1 cellular context compared by ENCODE assay signal in the genomic region with DNA sequence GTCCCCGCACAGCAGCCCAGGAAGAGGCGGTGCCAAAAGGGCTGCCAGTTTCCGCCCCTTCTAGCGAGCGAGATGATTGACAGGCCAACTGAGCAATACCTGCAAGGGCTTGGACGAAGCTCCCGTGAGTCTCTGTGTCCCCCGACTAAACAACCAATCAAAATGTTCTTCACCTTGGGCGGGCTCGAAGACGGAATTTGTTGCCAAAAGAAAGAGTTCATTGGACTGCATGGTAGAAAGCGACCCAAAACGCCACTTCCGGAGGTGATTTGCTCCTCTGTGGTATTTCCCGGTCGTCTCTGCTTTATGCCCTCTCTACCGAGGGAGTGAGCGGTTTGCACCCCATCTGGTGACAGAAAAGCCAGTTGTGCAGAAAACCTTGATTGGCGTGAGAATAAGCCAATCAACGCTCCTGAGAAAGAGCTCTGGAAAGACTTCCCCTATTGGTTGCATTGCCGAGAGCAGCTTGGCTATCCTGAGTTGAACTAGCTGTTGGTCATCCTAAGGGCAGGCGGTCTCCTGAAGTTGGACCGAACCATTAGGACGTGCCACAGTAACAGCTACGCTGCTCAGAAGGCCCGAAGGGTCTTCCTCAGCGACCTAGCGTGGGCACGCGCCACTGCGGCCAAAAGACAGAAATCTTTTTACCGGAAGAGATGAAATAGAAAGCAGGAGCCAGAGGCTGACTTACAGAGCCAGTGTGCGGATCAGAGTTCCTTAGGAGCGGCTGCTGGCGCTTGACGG.
A peak's percentile ranks its signal among the peaks of the same experiment; 100 is the strongest.
TF ChIP-seq lines count a peak whose summit lies in the region.

No MANE protein-coding gene starts in this region.

TF ChIP-seq in HepG2, 621 proteins besides CTCF, POLR2A, EP300 and RAD21 (continued from another document and continues in another):
- TF ChIP-seq ZBTB34 (CRISPR knock-in tag; IDR thresholded peaks at IDR 0.05) (no peak), SP5 (CRISPR knock-in tag; IDR thresholded peaks at IDR 0.05; ENCODE audit: borderline replicate concordance, low read depth) (no peak), ZNF101 (CRISPR knock-in tag; IDR thresholded peaks at IDR 0.05; ENCODE audit: borderline replicate concordance, low read depth) (no peak), TBX3 (IDR thresholded peaks at IDR 0.05; ENCODE audit: borderline replicate concordance) (no peak), NONO (IDR thresholded peaks at IDR 0.05) (no peak), NONO (CRISPR knock-in tag; conservative IDR thresholded peaks at IDR 0.05) (peak; percentile 76; the same call in 1 of the 2 replicates), IRF2 (CRISPR knock-in tag; IDR thresholded peaks at IDR 0.05) (no peak), ZNF75D (CRISPR knock-in tag; IDR thresholded peaks at IDR 0.05; ENCODE audit: borderline replicate concordance) (no peak), ZNF556 (CRISPR knock-in tag; IDR thresholded peaks at IDR 0.05; ENCODE audit: borderline replicate concordance) (0 out of 2 replicates have a peak, but pooled peaks have one; percentile 5), NCOA5 (CRISPR knock-in tag; IDR thresholded peaks at IDR 0.05) (no peak), SOX13 (IDR thresholded peaks at IDR 0.05) (no peak), SOX13 (CRISPR knock-in tag; conservative IDR thresholded peaks at IDR 0.05 in 1 of 2, IDR thresholded peaks at IDR 0.05 in 1 of 2) (no peak; a peak in 1 of 4 replicates), MYNN (CRISPR knock-in tag; IDR thresholded peaks at IDR 0.05; ENCODE audit: low read depth) (no peak), FOXK2 (IDR thresholded peaks at IDR 0.05) (no peak), TBP (CRISPR knock-in tag; IDR thresholded peaks at IDR 0.05) (0 out of 2 replicates have a peak, but pooled peaks have one; percentile 39), ZNF780A (CRISPR knock-in tag; IDR thresholded peaks at IDR 0.05) (0 out of 2 replicates have a peak, but pooled peaks have one; percentile 65), SP4 (CRISPR knock-in tag; IDR thresholded peaks at IDR 0.05) (peak; percentile 77), ZNF337 (CRISPR knock-in tag; IDR thresholded peaks at IDR 0.05; ENCODE audit: borderline replicate concordance, low read depth) (no peak), ZFX (CRISPR knock-in tag; IDR thresholded peaks at IDR 0.05; ENCODE audit: low read depth) (peak; percentile 92), ZNF672 (CRISPR knock-in tag; IDR thresholded peaks at IDR 0.05) (no peak), ZUFSP (CRISPR knock-in tag; IDR thresholded peaks at IDR 0.05; ENCODE audit: borderline replicate concordance) (no peak), HMGXB3 (CRISPR knock-in tag; IDR thresholded peaks at IDR 0.05; ENCODE audit: borderline replicate concordance) (no peak; the same call in 1 of the 2 replicates), MYC (CRISPR knock-in tag; IDR thresholded peaks at IDR 0.05; ENCODE audit: borderline replicate concordance) (no peak), SIX1 (CRISPR knock-in tag; IDR thresholded peaks at IDR 0.05; ENCODE audit: borderline replicate concordance) (no peak), SMAD3 (CRISPR knock-in tag; IDR thresholded peaks at IDR 0.05) (peak; percentile 36; the same call in 1 of the 2 replicates), SOX5 (CRISPR knock-in tag; IDR thresholded peaks at IDR 0.05; ENCODE audit: borderline replicate concordance) (no peak), ZNF331 (CRISPR knock-in tag; IDR thresholded peaks at IDR 0.05) (0 out of 2 replicates have a peak, but pooled peaks have one; percentile 51), CAMTA2 (CRISPR knock-in tag; IDR thresholded peaks at IDR 0.05; ENCODE audit: borderline replicate concordance) (no peak), NFKB2 (CRISPR knock-in tag; IDR thresholded peaks at IDR 0.05; ENCODE audit: borderline replicate concordance) (no peak), ZNF772 (CRISPR knock-in tag; IDR thresholded peaks at IDR 0.05) (0 out of 2 replicates have a peak, but pooled peaks have one; percentile 35), U2AF2 (IDR thresholded peaks at IDR 0.05; ENCODE audit: low read depth, low read length) (0 out of 2 replicates have a peak, but pooled peaks have one; percentile 23), ZNF737 (CRISPR knock-in tag; IDR thresholded peaks at IDR 0.05; ENCODE audit: borderline replicate concordance) (peak; percentile 34; the same call in 1 of the 2 replicates), MIER3 (CRISPR knock-in tag; IDR thresholded peaks at IDR 0.05; ENCODE audit: borderline replicate concordance) (peak; percentile 7; the same call in 1 of the 2 replicates), GTF2F1 (IDR thresholded peaks at IDR 0.05; ENCODE audit: low read length) (0 out of 2 replicates have a peak, but pooled peaks have one; percentile 12), ZNF557 (CRISPR knock-in tag; IDR thresholded peaks at IDR 0.05) (no peak), ZNF414 (CRISPR knock-in tag; IDR thresholded peaks at IDR 0.05) (no peak), ERF (CRISPR knock-in tag; IDR thresholded peaks at IDR 0.05) (no peak)
- TF ChIP-seq, protein P1, sequence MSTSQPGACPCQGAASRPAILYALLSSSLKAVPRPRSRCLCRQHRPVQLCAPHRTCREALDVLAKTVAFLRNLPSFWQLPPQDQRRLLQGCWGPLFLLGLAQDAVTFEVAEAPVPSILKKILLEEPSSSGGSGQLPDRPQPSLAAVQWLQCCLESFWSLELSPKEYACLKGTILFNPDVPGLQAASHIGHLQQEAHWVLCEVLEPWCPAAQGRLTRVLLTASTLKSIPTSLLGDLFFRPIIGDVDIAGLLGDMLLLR (CRISPR knock-in tag; IDR thresholded peaks at IDR 0.05) = no peak; the same call in 1 of the 2 replicates
- TF ChIP-seq, protein P2, sequence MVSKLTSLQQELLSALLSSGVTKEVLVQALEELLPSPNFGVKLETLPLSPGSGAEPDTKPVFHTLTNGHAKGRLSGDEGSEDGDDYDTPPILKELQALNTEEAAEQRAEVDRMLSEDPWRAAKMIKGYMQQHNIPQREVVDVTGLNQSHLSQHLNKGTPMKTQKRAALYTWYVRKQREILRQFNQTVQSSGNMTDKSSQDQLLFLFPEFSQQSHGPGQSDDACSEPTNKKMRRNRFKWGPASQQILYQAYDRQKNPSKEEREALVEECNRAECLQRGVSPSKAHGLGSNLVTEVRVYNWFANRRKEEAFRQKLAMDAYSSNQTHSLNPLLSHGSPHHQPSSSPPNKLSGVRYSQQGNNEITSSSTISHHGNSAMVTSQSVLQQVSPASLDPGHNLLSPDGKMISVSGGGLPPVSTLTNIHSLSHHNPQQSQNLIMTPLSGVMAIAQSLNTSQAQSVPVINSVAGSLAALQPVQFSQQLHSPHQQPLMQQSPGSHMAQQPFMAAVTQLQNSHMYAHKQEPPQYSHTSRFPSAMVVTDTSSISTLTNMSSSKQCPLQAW (CRISPR knock-in tag; IDR thresholded peaks at IDR 0.05) = no peak; the same call in 1 of the 2 replicates
- TF ChIP-seq, protein P3, sequence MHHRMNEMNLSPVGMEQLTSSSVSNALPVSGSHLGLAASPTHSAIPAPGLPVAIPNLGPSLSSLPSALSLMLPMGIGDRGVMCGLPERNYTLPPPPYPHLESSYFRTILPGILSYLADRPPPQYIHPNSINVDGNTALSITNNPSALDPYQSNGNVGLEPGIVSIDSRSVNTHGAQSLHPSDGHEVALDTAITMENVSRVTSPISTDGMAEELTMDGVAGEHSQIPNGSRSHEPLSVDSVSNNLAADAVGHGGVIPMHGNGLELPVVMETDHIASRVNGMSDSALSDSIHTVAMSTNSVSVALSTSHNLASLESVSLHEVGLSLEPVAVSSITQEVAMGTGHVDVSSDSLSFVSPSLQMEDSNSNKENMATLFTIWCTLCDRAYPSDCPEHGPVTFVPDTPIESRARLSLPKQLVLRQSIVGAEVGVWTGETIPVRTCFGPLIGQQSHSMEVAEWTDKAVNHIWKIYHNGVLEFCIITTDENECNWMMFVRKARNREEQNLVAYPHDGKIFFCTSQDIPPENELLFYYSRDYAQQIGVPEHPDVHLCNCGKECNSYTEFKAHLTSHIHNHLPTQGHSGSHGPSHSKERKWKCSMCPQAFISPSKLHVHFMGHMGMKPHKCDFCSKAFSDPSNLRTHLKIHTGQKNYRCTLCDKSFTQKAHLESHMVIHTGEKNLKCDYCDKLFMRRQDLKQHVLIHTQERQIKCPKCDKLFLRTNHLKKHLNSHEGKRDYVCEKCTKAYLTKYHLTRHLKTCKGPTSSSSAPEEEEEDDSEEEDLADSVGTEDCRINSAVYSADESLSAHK (CRISPR knock-in tag; IDR thresholded peaks at IDR 0.05; ENCODE audit: borderline replicate concordance) = no peak
- TF ChIP-seq, protein P4, sequence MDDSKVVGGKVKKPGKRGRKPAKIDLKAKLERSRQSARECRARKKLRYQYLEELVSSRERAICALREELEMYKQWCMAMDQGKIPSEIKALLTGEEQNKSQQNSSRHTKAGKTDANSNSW (CRISPR knock-in tag; IDR thresholded peaks at IDR 0.05; ENCODE audit: borderline replicate concordance) = no peak
- TF ChIP-seq, protein P5, sequence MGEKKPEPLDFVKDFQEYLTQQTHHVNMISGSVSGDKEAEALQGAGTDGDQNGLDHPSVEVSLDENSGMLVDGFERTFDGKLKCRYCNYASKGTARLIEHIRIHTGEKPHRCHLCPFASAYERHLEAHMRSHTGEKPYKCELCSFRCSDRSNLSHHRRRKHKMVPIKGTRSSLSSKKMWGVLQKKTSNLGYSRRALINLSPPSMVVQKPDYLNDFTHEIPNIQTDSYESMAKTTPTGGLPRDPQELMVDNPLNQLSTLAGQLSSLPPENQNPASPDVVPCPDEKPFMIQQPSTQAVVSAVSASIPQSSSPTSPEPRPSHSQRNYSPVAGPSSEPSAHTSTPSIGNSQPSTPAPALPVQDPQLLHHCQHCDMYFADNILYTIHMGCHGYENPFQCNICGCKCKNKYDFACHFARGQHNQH (CRISPR knock-in tag; IDR thresholded peaks at IDR 0.05) = peak; percentile 59
- TF ChIP-seq, protein P6, sequence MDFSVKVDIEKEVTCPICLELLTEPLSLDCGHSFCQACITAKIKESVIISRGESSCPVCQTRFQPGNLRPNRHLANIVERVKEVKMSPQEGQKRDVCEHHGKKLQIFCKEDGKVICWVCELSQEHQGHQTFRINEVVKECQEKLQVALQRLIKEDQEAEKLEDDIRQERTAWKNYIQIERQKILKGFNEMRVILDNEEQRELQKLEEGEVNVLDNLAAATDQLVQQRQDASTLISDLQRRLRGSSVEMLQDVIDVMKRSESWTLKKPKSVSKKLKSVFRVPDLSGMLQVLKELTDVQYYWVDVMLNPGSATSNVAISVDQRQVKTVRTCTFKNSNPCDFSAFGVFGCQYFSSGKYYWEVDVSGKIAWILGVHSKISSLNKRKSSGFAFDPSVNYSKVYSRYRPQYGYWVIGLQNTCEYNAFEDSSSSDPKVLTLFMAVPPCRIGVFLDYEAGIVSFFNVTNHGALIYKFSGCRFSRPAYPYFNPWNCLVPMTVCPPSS (IDR thresholded peaks at IDR 0.05) = no peak
